ENCODE assay signal across 18 cellular contexts in genomic region chr22:23608583-23608982, GRCh38. TPM values are rescaled to one million over a fixed set of nuclear protein-coding genes. Genes with fewer than 3 reads are reported as not detected.
DNase-seq lines count a peak whose midpoint lies in the region; ATAC-seq and TF ChIP-seq lines count a peak whose summit lies in the region.
"Had no signal": no experiment of that assay in that cellular context is flagged by ENCODE, and none has a peak within 500 bp of the region (broad histone marks: within the 10 kb centered on the region; RNA-seq: fewer than 3 reads in every experiment).

No MANE protein-coding gene starts in this region.

- no peak overlapping the region for H3K4me3 ChIP-seq in IMR-90 (ENCODE audit: insufficient read depth, low read depth, low read length)
- H3K4me3 ChIP-seq in liver (ENCODE audit: low read depth in 1 of 3, low read length in 3 of 3): no peak overlapping the region
- H3K4me3 ChIP-seq in BE2C (ENCODE audit: low read depth, low read length): no peak overlapping the region
- H3K4me3 ChIP-seq: BLaER1 treated with 17β-estradiol and CSF1 and Interleukin-3, amounts not matched to agents 10 nM and 100 nM; dorsolateral prefrontal cortex had no signal

- H4K8ac ChIP-seq in IMR-90 (ENCODE audit: low read depth in 2 of 2, low read length in 2 of 2): no peak overlapping the region

- H2BK15ac ChIP-seq in IMR-90 (ENCODE audit: low read depth, low read length): no peak overlapping the region

- H2AK9ac ChIP-seq in IMR-90 (replicated peaks; ENCODE audit: low read depth, low read length, poor library complexity): no peak overlapping the region

- no peak overlapping the region for H2BK20ac ChIP-seq in IMR-90 (ENCODE audit: low read depth, low read length)

- no peaks in the 10 kb centered on the region for H3K79me1 ChIP-seq in IMR-90 (ENCODE audit: low read depth in 1 of 2, low read length in 2 of 2)

- no TSS peak for BruUV-seq in IMR-90 (replicated peaks; lab: Mats Ljungman, UMichigan)

- CTCF ChIA-PET in IMR-90 (lab: Yijun Ruan, JAX): no interaction called here

- peak; percentile 24 for DNase-seq in Daoy (ENCODE audit: low read depth)
- DNase-seq in IMR-90: peak; percentile 39
- peak; percentile 64 for DNase-seq in astrocyte of the hippocampus (ENCODE audit: low read depth, low spot score)
- DNase-seq in LoVo (ENCODE audit: low spot score): no peak
- no peak for DNase-seq in BE2C
- no peak for DNase-seq in GM13977 (ENCODE audit: low spot score)
- DNase-seq: amniotic stem cell, dorsolateral prefrontal cortex, GDM1, NCI-H1417 treated with DMSO at 0.1 percent for 48 hours, NCI-H69, Right ventricle myocardium superior had no signal

- no peak overlapping the region for H3K27ac ChIP-seq in IMR-90 (ENCODE audit: insufficient read depth, low read length)
- no peak overlapping the region for H3K27ac ChIP-seq in liver (ENCODE audit: low read depth in 1 of 2, low read length in 2 of 2)
- H3K27ac ChIP-seq: BLaER1 treated with 17β-estradiol and CSF1 and Interleukin-3, amounts not matched to agents 10 nM and 100 nM; dorsolateral prefrontal cortex had no signal

- no peak overlapping the region for H3K23ac ChIP-seq in IMR-90 (ENCODE audit: low read depth, low read length)

- H4K5ac ChIP-seq in IMR-90 (ENCODE audit: low read depth, low read length): no peak overlapping the region

- H2AFZ ChIP-seq in IMR-90 (replicated peaks; ENCODE audit: low read length, poor library complexity): no peak overlapping the region

- H3K4me2 ChIP-seq in IMR-90 (ENCODE audit: low read depth, low read length): no peak overlapping the region
- H3K4me2 ChIP-seq: BLaER1 treated with 17β-estradiol and CSF1 and Interleukin-3, amounts not matched to agents 10 nM and 100 nM had no signal

- H3K9me3 ChIP-seq in IMR-90 (ENCODE audit: control insufficient read depth, insufficient read depth, low read length) (no peaks in the 10 kb centered on the region), liver (ENCODE audit: control insufficient read depth in 4 of 4, low read length in 3 of 4) (no peaks in the 10 kb centered on the region), BE2C (no peaks in the 10 kb centered on the region)
- H3K9me3 ChIP-seq: BLaER1 treated with 17β-estradiol and CSF1 and Interleukin-3, amounts not matched to agents 10 nM and 100 nM had no signal

- TF ChIP-seq CTCF in IMR-90 (conservative IDR thresholded peaks at IDR 0.05; ENCODE audit: low read depth, low read length) (no peak), liver (IDR thresholded peaks at IDR 0.05; ENCODE audit: low read depth, low read length, missing input control) (no peak), BE2C (IDR thresholded peaks at IDR 0.05; ENCODE audit: low read depth, low read length) (no peak), GM13977 (IDR thresholded peaks at IDR 0.05; ENCODE audit: extremely low read depth, insufficient read depth, missing control alignments) (no peak)

- no peaks in the 10 kb centered on the region for H3K36me3 ChIP-seq in IMR-90 (ENCODE audit: control insufficient read depth, insufficient read depth, low read length)
- H3K36me3 ChIP-seq in liver (ENCODE audit: control insufficient read depth in 4 of 4, insufficient read depth in 3 of 4, low read depth in 1 of 4, low read length in 3 of 4): no peaks in the 10 kb centered on the region
- no peaks in the 10 kb centered on the region for H3K36me3 ChIP-seq in BE2C
- H3K36me3 ChIP-seq: BLaER1 treated with 17β-estradiol and CSF1 and Interleukin-3, amounts not matched to agents 10 nM and 100 nM had no signal

- no peak overlapping the region for H2AK5ac ChIP-seq in IMR-90 (ENCODE audit: low read depth, low read length)

- WGBS in IMR-90 (ENCODE audit: extremely low coverage in 2 of 2, insufficient read length in 1 of 2), 2 experiments: no CpG with 5 or more reads among the region's 6 CpGs
- 84% methylated on average over 6 of the region's 6 CpGs for WGBS in liver

- H4K91ac ChIP-seq in IMR-90 (ENCODE audit: insufficient read depth, low read depth, low read length): no peak overlapping the region

- H3K4ac ChIP-seq in IMR-90 (ENCODE audit: low read depth, low read length): no peak overlapping the region

- H3K18ac ChIP-seq in IMR-90 (ENCODE audit: low read depth, low read length): no peak overlapping the region

- H3K9ac ChIP-seq in IMR-90 (ENCODE audit: low read depth, low read length) (no peak overlapping the region), liver (ENCODE audit: low read depth in 1 of 2, low read length in 2 of 2) (no peak overlapping the region)
- H3K9ac ChIP-seq: BLaER1 treated with 17β-estradiol and CSF1 and Interleukin-3, amounts not matched to agents 10 nM and 100 nM had no signal

- no peak overlapping the region for H3K56ac ChIP-seq in IMR-90 (ENCODE audit: extremely low read depth, insufficient read depth, low read length)

- intact Hi-C loops in IMR-90 (cut with micrococcal nuclease): no loop called here

- no peak overlapping the region for H3K14ac ChIP-seq in IMR-90 (replicated peaks; ENCODE audit: low read depth, low read length)

- TF ChIP-seq POLR2A in IMR-90 (IDR thresholded peaks at IDR 0.05; ENCODE audit: low read depth, low read length): no peak

- in situ Hi-C loops in IMR-90 (cut with MboI; ENCODE audit: low sequenced_read_pairs): no loop called here
- in situ Hi-C loops in GM13977 (cut with MboI; ENCODE audit: low pct_unique_long_range_greater_than_20kb, low sequenced_read_pairs, unreplicated experiment): no loop called here

- H3K27me3 ChIP-seq in IMR-90 (ENCODE audit: control insufficient read depth, insufficient read depth, low read length) (no peaks in the 10 kb centered on the region; the same call in 1 of the 2 replicates), liver (ENCODE audit: control insufficient read depth in 4 of 4, insufficient read depth in 4 of 4, low read length in 3 of 4) (no peaks in the 10 kb centered on the region), BE2C (no peaks in the 10 kb centered on the region)
- H3K27me3 ChIP-seq: BLaER1 treated with 17β-estradiol and CSF1 and Interleukin-3, amounts not matched to agents 10 nM and 100 nM; dorsolateral prefrontal cortex had no signal

- H2BK5ac ChIP-seq in IMR-90 (ENCODE audit: low read depth, low read length, poor library complexity, severe bottlenecking): no peak overlapping the region

- no peak overlapping the region for H2BK120ac ChIP-seq in IMR-90 (ENCODE audit: low read depth, low read length)

- no peak for TF ChIP-seq RAD21 in IMR-90 (IDR thresholded peaks at IDR 0.05; ENCODE audit: low read length)
- no peak for TF ChIP-seq RAD21 in liver (IDR thresholded peaks at IDR 0.05)

- H3K9me1 ChIP-seq in IMR-90 (ENCODE audit: insufficient read depth, low read length): no peaks in the 10 kb centered on the region

- dilution Hi-C loops in IMR-90 (cut with HindIII; ENCODE audit: low sequenced_read_pairs, unreplicated experiment): no loop called here

- ATAC-seq in IMR-90 (ENCODE audit: low read depth) (peak; percentile 85), GM21786 (IDR thresholded peaks at IDR 0.05; ENCODE audit: unreplicated experiment) (no peak)
- ATAC-seq: natural killer cell treated with Interleukin-12 subunit alpha and Interleukin-12 subunit beta and Interleukin-15 and Interleukin-18, amount 100 ng/mL, for 72 hours had no signal

- POLR2A ChIA-PET in IMR-90 (lab: Charles Lee; ENCODE audit: unreplicated experiment): no interaction called here

- H3K4me1 ChIP-seq in IMR-90 (ENCODE audit: control insufficient read depth, insufficient read depth, low read length): no peaks in the 10 kb centered on the region
- H3K4me1 ChIP-seq in liver (ENCODE audit: control insufficient read depth in 4 of 4, insufficient read depth in 4 of 4, low read length in 3 of 4): no peaks in the 10 kb centered on the region
- H3K4me1 ChIP-seq in BE2C: no peaks in the 10 kb centered on the region

- no peaks in the 10 kb centered on the region for H4K20me1 ChIP-seq in IMR-90 (ENCODE audit: insufficient read depth, low read length)

TF ChIP-seq in IMR-90, 13 proteins besides CTCF, POLR2A, EP300 and RAD21:
- TF ChIP-seq NFE2L2 (IDR thresholded peaks at IDR 0.05; ENCODE audit: low read depth, low read length): no peak
- TF ChIP-seq MAZ (IDR thresholded peaks at IDR 0.05; ENCODE audit: borderline replicate concordance, low read depth, low read length): no peak
- TF ChIP-seq FOS (IDR thresholded peaks at IDR 0.05; ENCODE audit: low read depth, low read length): no peak

TF ChIP-seq in liver, 16 proteins besides CTCF, POLR2A, EP300 and RAD21 (continues in another document):
- no peak for TF ChIP-seq SP1 (IDR thresholded peaks at IDR 0.05)
- TF ChIP-seq ATF3 (IDR thresholded peaks at IDR 0.05): no peak

RNA-seq across cellular contexts. Expression of gene DRICH1, which starts 23.5 kb away (rescaled TPM):
- total RNA-seq in Daoy (2014; rRNA removed; shearing (Covaris generic)): not detected in 2 replicates
- total RNA-seq in IMR-90 (2012; rRNA removed) (under 0.01 TPM in 1 of 2 replicates, not detected in the other), liver (under 1 TPM; 0.08 to 0.33 TPM)
- polyA plus RNA-seq in IMR-90 (2012; rRNA removed) (0.13 and 0.14 TPM in 2 replicates), liver (not detected)
- polyA plus RNA-seq in IMR-90 (2012; cell fraction: cytosol; rRNA removed): not detected in 2 replicates
- polyA plus RNA-seq in IMR-90 (2012; cell fraction: nucleus; rRNA removed; ENCODE audit: low replicate concordance): 0.78 and 1.9 TPM in 2 replicates
- not detected for polyA plus RNA-seq in BE2C (2012; ENCODE audit: insufficient read depth, insufficient read length, low read depth)
- total RNA-seq: kidney epithelial cell had no signal

RNA-seq across cellular contexts. Expression of gene IGLL1, which starts 28.5 kb away (rescaled TPM):
- total RNA-seq in Daoy (2014; rRNA removed; shearing (Covaris generic)): not detected in 2 replicates
- total RNA-seq in IMR-90 (2012; rRNA removed) (not detected in 2 replicates), liver (10 to 100 TPM in 1 of 2 donors, not detected in 1; 17.4 TPM)
- polyA plus RNA-seq in IMR-90 (2012; rRNA removed) (not detected in 2 replicates), liver (not detected)
- polyA plus RNA-seq in IMR-90 (2012; cell fraction: cytosol; rRNA removed): not detected in 2 replicates
- polyA plus RNA-seq in IMR-90 (2012; cell fraction: nucleus; rRNA removed; ENCODE audit: low replicate concordance): not detected in 2 replicates
- polyA plus RNA-seq in BE2C (2012; ENCODE audit: insufficient read depth, insufficient read length, low read depth): not detected
- total RNA-seq: frontal cortex; kidney epithelial cell; natural killer cell treated with Interleukin-12 subunit alpha and Interleukin-12 subunit beta and Interleukin-15 and Interleukin-18, amount 100 ng/mL, for 72 hours; Right ventricle myocardium superior had no signal

Comparison
In these comparisons a context has a peak if more than half of its experiments do, and no peak if none do; other contexts are left out.
1. DNase-seq: peak in Daoy (single experiment), IMR-90 (single experiment) and astrocyte of the hippocampus (single experiment); none in LoVo (single experiment), BE2C (single experiment) and GM13977 (single experiment).